In the genomic region with DNA sequence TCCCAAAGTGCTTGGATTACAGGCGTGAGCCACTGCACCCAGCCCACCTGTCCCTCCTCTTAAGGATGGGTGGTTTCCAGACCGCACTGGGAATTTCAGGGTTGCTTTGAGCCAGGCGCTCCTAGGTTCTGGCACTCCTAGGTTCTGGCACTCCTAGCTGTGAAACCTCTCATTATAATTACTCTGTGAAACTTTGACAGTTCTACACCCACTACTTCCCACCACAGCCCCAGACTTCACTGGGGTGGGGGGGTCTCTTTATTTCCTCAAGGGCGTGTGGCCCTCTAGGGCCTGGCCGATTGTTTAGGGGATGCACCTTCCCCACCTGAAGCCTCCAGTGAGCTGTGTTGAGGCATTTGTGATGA, we compare ENCODE assay signal across 25 cellular contexts. TPM values are rescaled to one million over a fixed set of nuclear protein-coding genes. Genes with fewer than 3 reads are reported as not detected.
DNase-seq lines count a peak whose midpoint lies in the region; ATAC-seq and TF ChIP-seq lines count a peak whose summit lies in the region.
"Had no signal": no experiment of that assay in that cellular context is flagged by ENCODE, and none has a peak within 500 bp of the region (broad histone marks: within the 10 kb centered on the region; RNA-seq: fewer than 3 reads in every experiment).

No MANE protein-coding gene starts in this region.

- H3K4me3 Mint-ChIP-seq in activated CD8-positive, alpha-beta T cell treated with anti-CD3 and anti-CD28 coated beads for 36 hours: no peak overlapping the region
- no peak overlapping the region for H3K4me3 Mint-ChIP-seq in activated CD8-positive, alpha-beta T cell treated with anti-CD3 and anti-CD28 coated beads, Interleukin-2, amount 10 ng/mL, durations not matched to agents 7 days and 5 days
- peak overlapping the region; percentile 28 to 77 (median 49) for H3K4me3 Mint-ChIP-seq in T-cell
- H3K4me3 Mint-ChIP-seq in immature natural killer cell: peak overlapping the region; percentile 78 to 89 (median 80)
- H3K4me3 Mint-ChIP-seq in stimulated activated effector memory CD8-positive, alpha-beta T cell treated with anti-CD3 and anti-CD28 coated beads, Interleukin-12 subunit alpha, Interleukin-12 subunit beta, amount 100 ng/mL, for 72 hours: peak overlapping the region; percentile 46

- H3K36me3 Mint-ChIP-seq in activated CD8-positive, alpha-beta T cell treated with anti-CD3 and anti-CD28 coated beads for 36 hours (ENCODE audit: low read depth): no peaks in the 10 kb centered on the region
- H3K36me3 Mint-ChIP-seq in activated CD8-positive, alpha-beta T cell treated with anti-CD3 and anti-CD28 coated beads, Interleukin-2, amount 10 ng/mL, durations not matched to agents 7 days and 5 days (ENCODE audit: low read depth): no peaks in the 10 kb centered on the region
- H3K36me3 Mint-ChIP-seq in T-cell: no peaks in the 10 kb centered on the region
- H3K36me3 Mint-ChIP-seq in immature natural killer cell: peaks cover 0 to 11% (median 0%) of the 10 kb centered on the region in 3 donors
- H3K36me3 Mint-ChIP-seq in stimulated activated effector memory CD8-positive, alpha-beta T cell treated with anti-CD3 and anti-CD28 coated beads, Interleukin-12 subunit alpha, Interleukin-12 subunit beta, amount 100 ng/mL, for 72 hours: peaks cover 2% of the 10 kb centered on the region

- peak; percentile 68 for DNase-seq in activated CD8-positive, alpha-beta T cell treated with anti-CD3 and anti-CD28 coated beads for 36 hours
- DNase-seq in activated CD8-positive, alpha-beta T cell treated with anti-CD3 and anti-CD28 coated beads, Interleukin-2, amount 10 ng/mL, durations not matched to agents 7 days and 5 days: no peak
- DNase-seq in T-cell (peak in 3 of 34 experiments; percentile 23 to 28 (median 26)), immature natural killer cell (peak; percentile 58 to 71 (median 67)), COR-L47 (lab: John Stamatoyannopoulos, UW) (no peak), germinal center (ENCODE audit: low spot score) (no peak)
- DNase-seq in stimulated activated effector memory CD8-positive, alpha-beta T cell treated with anti-CD3 and anti-CD28 coated beads, Interleukin-12 subunit alpha, Interleukin-12 subunit beta, amount 100 ng/mL, for 72 hours (ENCODE audit: low spot score in 2 of 2): no peak
- DNase-seq: activated CD4-positive, alpha-beta T cell treated with anti-CD3 and anti-CD28 coated beads, Interleukin-2, amount 50 U/mL, for 48 hours; activated naive CD4-positive, alpha-beta T cell treated with anti-CD3 and anti-CD28 coated beads, Interleukin-2, amount 50 U/mL, for 16 hours; AML-193; body of pancreas; kidney; MM.1S; NCI-H1436 treated with DMSO at 0.1 percent for 48 hours; NCI-H2171; NCI-H524 treated with DMSO at 0.1 percent for 48 hours had no signal

- intact Hi-C loops in activated CD8-positive, alpha-beta T cell treated with anti-CD3 and anti-CD28 coated beads for 36 hours (cut with micrococcal nuclease): no loop called here

- no peaks in the 10 kb centered on the region for H3K9me3 Mint-ChIP-seq in activated CD8-positive, alpha-beta T cell treated with anti-CD3 and anti-CD28 coated beads for 36 hours
- no peaks in the 10 kb centered on the region for H3K9me3 Mint-ChIP-seq in activated CD8-positive, alpha-beta T cell treated with anti-CD3 and anti-CD28 coated beads, Interleukin-2, amount 10 ng/mL, durations not matched to agents 7 days and 5 days (ENCODE audit: insufficient read depth)
- H3K9me3 Mint-ChIP-seq in T-cell (no peaks in the 10 kb centered on the region), immature natural killer cell (no peaks in the 10 kb centered on the region)
- no peaks in the 10 kb centered on the region for H3K9me3 Mint-ChIP-seq in stimulated activated effector memory CD8-positive, alpha-beta T cell treated with anti-CD3 and anti-CD28 coated beads, Interleukin-12 subunit alpha, Interleukin-12 subunit beta, amount 100 ng/mL, for 72 hours

- POLR2A ChIA-PET in activated CD8-positive, alpha-beta T cell treated with anti-CD3 and anti-CD28 coated beads for 36 hours (lab: Charles Lee): interaction anchor here (0.6 to 1.4 kb wide), 2 partner anchors 99 to 154 kb away, joined by 3 read pairs; a partner anchor contains a TSS
- POLR2A ChIA-PET in activated CD8-positive, alpha-beta T cell treated with anti-CD3 and anti-CD28 coated beads, Interleukin-2, amount 10 ng/mL, durations not matched to agents 7 days and 5 days (lab: Charles Lee): interaction anchor here (1.1 kb wide), 1 partner anchor 110 kb away, joined by 3 read pairs; a partner anchor contains a TSS
- POLR2A ChIA-PET in T-cell (lab: Charles Lee): interaction anchor here (0.6 kb wide), 2 partner anchors 47 to 743 kb away, joined by 3 to 5 read pairs; no protein-coding TSS in a partner anchor

- TF ChIP-seq CTCF in activated CD8-positive, alpha-beta T cell treated with anti-CD3 and anti-CD28 coated beads for 36 hours (IDR thresholded peaks at IDR 0.05): no peak

- peaks cover 34% of the 10 kb centered on the region for H3K4me1 Mint-ChIP-seq in activated CD8-positive, alpha-beta T cell treated with anti-CD3 and anti-CD28 coated beads for 36 hours (ENCODE audit: low read depth)
- H3K4me1 Mint-ChIP-seq in activated CD8-positive, alpha-beta T cell treated with anti-CD3 and anti-CD28 coated beads, Interleukin-2, amount 10 ng/mL, durations not matched to agents 7 days and 5 days (ENCODE audit: low read depth): peaks cover 29% of the 10 kb centered on the region
- H3K4me1 Mint-ChIP-seq in T-cell (peaks cover 41 to 52% (median 49%) of the 10 kb centered on the region in 3 donors), immature natural killer cell (peaks cover 64 to 70% of the 10 kb centered on the region in 2 donors)
- H3K4me1 Mint-ChIP-seq in stimulated activated effector memory CD8-positive, alpha-beta T cell treated with anti-CD3 and anti-CD28 coated beads, Interleukin-12 subunit alpha, Interleukin-12 subunit beta, amount 100 ng/mL, for 72 hours: peaks cover 47% of the 10 kb centered on the region

- CTCF ChIA-PET in activated CD8-positive, alpha-beta T cell treated with anti-CD3 and anti-CD28 coated beads for 36 hours (lab: Charles Lee): interaction anchor here (1.8 to 8.6 kb wide), 3 partner anchors 29 to 43 kb away, joined by 5 to 71 read pairs (median 6); a partner anchor contains a TSS
- CTCF ChIA-PET in activated CD8-positive, alpha-beta T cell treated with anti-CD3 and anti-CD28 coated beads, Interleukin-2, amount 10 ng/mL, durations not matched to agents 7 days and 5 days (lab: Charles Lee): interaction anchor here (0.8 kb wide), 1 partner anchor 29 kb away, joined by 3 read pairs; no protein-coding TSS in a partner anchor
- CTCF ChIA-PET in T-cell (lab: Charles Lee): interaction anchor here in 1 of 2 donors (0.6 to 2.2 kb wide), 5 partner anchors 8 to 36 kb away, joined by 3 to 8 read pairs (median 3); no protein-coding TSS in a partner anchor

- no peak overlapping the region for H3K27ac Mint-ChIP-seq in activated CD8-positive, alpha-beta T cell treated with anti-CD3 and anti-CD28 coated beads for 36 hours
- no peak overlapping the region for H3K27ac Mint-ChIP-seq in activated CD8-positive, alpha-beta T cell treated with anti-CD3 and anti-CD28 coated beads, Interleukin-2, amount 10 ng/mL, durations not matched to agents 7 days and 5 days
- peak overlapping the region; percentile 81 to 83 for H3K27ac Mint-ChIP-seq in T-cell
- H3K27ac Mint-ChIP-seq in immature natural killer cell: peak overlapping the region; percentile 81 to 98 (median 96)
- H3K27ac Mint-ChIP-seq in stimulated activated effector memory CD8-positive, alpha-beta T cell treated with anti-CD3 and anti-CD28 coated beads, Interleukin-12 subunit alpha, Interleukin-12 subunit beta, amount 100 ng/mL, for 72 hours: no peak overlapping the region

- peak; percentile 61 for ATAC-seq in activated CD8-positive, alpha-beta T cell treated with anti-CD3 and anti-CD28 coated beads for 36 hours
- no peak for ATAC-seq in activated CD8-positive, alpha-beta T cell treated with anti-CD3 and anti-CD28 coated beads, Interleukin-2, amount 10 ng/mL, durations not matched to agents 7 days and 5 days
- ATAC-seq in T-cell (replicated peaks in 1 of 4): peak in 1 of 4 experiments; percentile 39
- ATAC-seq in stimulated activated effector memory CD8-positive, alpha-beta T cell treated with anti-CD3 and anti-CD28 coated beads, Interleukin-12 subunit alpha, Interleukin-12 subunit beta, amount 100 ng/mL, for 72 hours: peak; percentile 19
- no peak for ATAC-seq in GM21526 (IDR thresholded peaks at IDR 0.05; ENCODE audit: low FRiP score, unreplicated experiment)
- ATAC-seq: gastroesophageal sphincter had no signal

- peaks cover 1% of the 10 kb centered on the region for H3K27me3 Mint-ChIP-seq in activated CD8-positive, alpha-beta T cell treated with anti-CD3 and anti-CD28 coated beads for 36 hours
- H3K27me3 Mint-ChIP-seq in activated CD8-positive, alpha-beta T cell treated with anti-CD3 and anti-CD28 coated beads, Interleukin-2, amount 10 ng/mL, durations not matched to agents 7 days and 5 days (ENCODE audit: low read depth): peaks cover 16% of the 10 kb centered on the region
- H3K27me3 Mint-ChIP-seq in T-cell: peaks cover 0 to 4% of the 10 kb centered on the region in 2 donors
- peaks cover 22 to 29% (median 24%) of the 10 kb centered on the region in 3 donors for H3K27me3 Mint-ChIP-seq in immature natural killer cell (ENCODE audit: low read depth in 3 of 3)

RNA-seq across cellular contexts. Expression of a gene that starts 2.3 kb away (rescaled TPM):
- total RNA-seq in activated CD8-positive, alpha-beta T cell treated with anti-CD3 and anti-CD28 coated beads for 36 hours: 1 to 10 TPM; 3.7 to 4.0 TPM
- total RNA-seq in activated CD8-positive, alpha-beta T cell treated with anti-CD3 and anti-CD28 coated beads, Interleukin-2, amount 10 ng/mL, durations not matched to agents 7 days and 5 days: 1 to 10 TPM; 3.6 to 4.9 TPM
- 100 to 1,000 TPM in 1 of 5 donors, 10 to 100 TPM in 4; 57.2 to 103 (median 80.1) TPM for total RNA-seq in T-cell
- 1 to 10 TPM; 1.4 to 7.4 (median 2.3) TPM for polyA plus RNA-seq in immature natural killer cell
- total RNA-seq: HT-29, RPMI7951, SK-MEL-5 had no signal

RNA-seq across cellular contexts. Expression of a gene that starts 17.6 kb away (rescaled TPM):
- not detected for total RNA-seq in activated CD8-positive, alpha-beta T cell treated with anti-CD3 and anti-CD28 coated beads for 36 hours
- not detected for total RNA-seq in activated CD8-positive, alpha-beta T cell treated with anti-CD3 and anti-CD28 coated beads, Interleukin-2, amount 10 ng/mL, durations not matched to agents 7 days and 5 days
- total RNA-seq in T-cell: not detected
- not detected for polyA plus RNA-seq in immature natural killer cell
- total RNA-seq: body of pancreas, esophagus muscularis mucosa, gastroesophageal sphincter, GM23248, HT-29, kidney, lung, RPMI7951, SK-MEL-5, temporal lobe had no signal
- polyA plus RNA-seq: GM23248, lung had no signal

RNA-seq across cellular contexts. Expression of a gene that starts 35.5 kb away (rescaled TPM):
- total RNA-seq in activated CD8-positive, alpha-beta T cell treated with anti-CD3 and anti-CD28 coated beads for 36 hours: 10 to 100 TPM; 21.0 to 21.4 TPM
- total RNA-seq in activated CD8-positive, alpha-beta T cell treated with anti-CD3 and anti-CD28 coated beads, Interleukin-2, amount 10 ng/mL, durations not matched to agents 7 days and 5 days: 100 to 1,000 TPM; 254 to 266 TPM
- 100 to 1,000 TPM; 109 to 363 (median 277) TPM for total RNA-seq in T-cell
- 100 to 1,000 TPM; 104 to 340 (median 110) TPM for polyA plus RNA-seq in immature natural killer cell
- total RNA-seq: HT-29 had no signal

Comparison
In these comparisons a context has a peak if more than half of its experiments do, and no peak if none do; other contexts are left out.
1. ATAC-seq: peak in activated CD8-positive, alpha-beta T cell treated with anti-CD3 and anti-CD28 coated beads for 36 hours (single experiment) and stimulated activated effector memory CD8-positive, alpha-beta T cell treated with anti-CD3 and anti-CD28 coated beads, Interleukin-12 subunit alpha, Interleukin-12 subunit beta, amount 100 ng/mL, for 72 hours (single experiment); none in activated CD8-positive, alpha-beta T cell treated with anti-CD3 and anti-CD28 coated beads, Interleukin-2, amount 10 ng/mL, durations not matched to agents 7 days and 5 days (single experiment) and GM21526 (single experiment).
2. DNase-seq: peak in activated CD8-positive, alpha-beta T cell treated with anti-CD3 and anti-CD28 coated beads for 36 hours (single experiment) and immature natural killer cell (3 of 3); none in activated CD8-positive, alpha-beta T cell treated with anti-CD3 and anti-CD28 coated beads, Interleukin-2, amount 10 ng/mL, durations not matched to agents 7 days and 5 days (single experiment), stimulated activated effector memory CD8-positive, alpha-beta T cell treated with anti-CD3 and anti-CD28 coated beads, Interleukin-12 subunit alpha, Interleukin-12 subunit beta, amount 100 ng/mL, for 72 hours (0 of 2), COR-L47 (single experiment) and germinal center (single experiment).
3. RNA of a gene that starts 35.5 kb away (total RNA-seq): 109 to 363 TPM in T-cell and 254 to 266 TPM in activated CD8-positive, alpha-beta T cell treated with anti-CD3 and anti-CD28 coated beads, Interleukin-2, amount 10 ng/mL, durations not matched to agents 7 days and 5 days; 21.0 to 21.4 TPM in activated CD8-positive, alpha-beta T cell treated with anti-CD3 and anti-CD28 coated beads for 36 hours; every median in the first group is over 4 times any median in the second.
4. H3K27ac Mint-ChIP-seq: peak in T-cell (2 of 2) and immature natural killer cell (6 of 6); none in activated CD8-positive, alpha-beta T cell treated with anti-CD3 and anti-CD28 coated beads for 36 hours (single experiment), activated CD8-positive, alpha-beta T cell treated with anti-CD3 and anti-CD28 coated beads, Interleukin-2, amount 10 ng/mL, durations not matched to agents 7 days and 5 days (single experiment) and stimulated activated effector memory CD8-positive, alpha-beta T cell treated with anti-CD3 and anti-CD28 coated beads, Interleukin-12 subunit alpha, Interleukin-12 subunit beta, amount 100 ng/mL, for 72 hours (single experiment).
5. H3K4me3 Mint-ChIP-seq: peak in T-cell (3 of 3), immature natural killer cell (5 of 5) and stimulated activated effector memory CD8-positive, alpha-beta T cell treated with anti-CD3 and anti-CD28 coated beads, Interleukin-12 subunit alpha, Interleukin-12 subunit beta, amount 100 ng/mL, for 72 hours (single experiment); none in activated CD8-positive, alpha-beta T cell treated with anti-CD3 and anti-CD28 coated beads for 36 hours (single experiment) and activated CD8-positive, alpha-beta T cell treated with anti-CD3 and anti-CD28 coated beads, Interleukin-2, amount 10 ng/mL, durations not matched to agents 7 days and 5 days (single experiment).
6. RNA of a gene that starts 2.3 kb away (total RNA-seq): 57.2 to 103 TPM in T-cell; 3.6 to 4.9 TPM in activated CD8-positive, alpha-beta T cell treated with anti-CD3 and anti-CD28 coated beads, Interleukin-2, amount 10 ng/mL, durations not matched to agents 7 days and 5 days and 3.7 to 4.0 TPM in activated CD8-positive, alpha-beta T cell treated with anti-CD3 and anti-CD28 coated beads for 36 hours; every median in the first group is over 4 times any median in the second.